In the genomic region with DNA sequence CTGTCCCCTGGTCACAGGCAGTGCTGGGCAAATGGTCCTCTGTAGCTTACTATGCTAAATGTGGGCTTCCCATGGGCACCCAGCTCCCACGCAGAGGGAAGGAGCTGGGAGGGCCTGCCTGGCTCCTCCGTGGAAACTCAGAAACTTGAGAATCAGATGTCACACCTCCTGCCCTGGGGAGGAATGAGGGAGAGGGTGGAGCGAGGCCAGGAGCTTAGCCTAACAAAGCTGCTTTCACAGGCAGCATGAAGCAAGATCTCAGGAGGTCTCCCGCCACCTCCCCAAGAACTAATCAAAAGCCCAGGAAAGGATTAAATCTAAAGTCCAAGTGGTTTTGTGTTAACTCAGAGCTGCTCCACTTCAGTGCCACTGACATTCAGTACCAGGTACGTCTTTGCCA, we compare ENCODE assay signal across 1 cellular context.
A peak's percentile ranks its signal among the peaks of the same experiment; 100 is the strongest.
TF ChIP-seq lines count a peak whose summit lies in the region.

No MANE protein-coding gene starts in this region.

TF ChIP-seq in H1, 55 proteins besides CTCF, POLR2A, EP300 and RAD21 (continued from another document):
- no peak for TF ChIP-seq NANOG (IDR thresholded peaks at IDR 0.05; ENCODE audit: insufficient read depth, low read depth, low read length, poor library complexity, severe bottlenecking)
- peak; percentile 52; the same call in 1 of the 2 replicates for TF ChIP-seq E2F6 (IDR thresholded peaks at IDR 0.05)
- TF ChIP-seq CBX8 (IDR thresholded peaks at IDR 0.05; ENCODE audit: borderline replicate concordance, low read depth, low read length) = no peak
